Comparison of ENCODE assay signal across 11 cellular contexts in the genomic region with DNA sequence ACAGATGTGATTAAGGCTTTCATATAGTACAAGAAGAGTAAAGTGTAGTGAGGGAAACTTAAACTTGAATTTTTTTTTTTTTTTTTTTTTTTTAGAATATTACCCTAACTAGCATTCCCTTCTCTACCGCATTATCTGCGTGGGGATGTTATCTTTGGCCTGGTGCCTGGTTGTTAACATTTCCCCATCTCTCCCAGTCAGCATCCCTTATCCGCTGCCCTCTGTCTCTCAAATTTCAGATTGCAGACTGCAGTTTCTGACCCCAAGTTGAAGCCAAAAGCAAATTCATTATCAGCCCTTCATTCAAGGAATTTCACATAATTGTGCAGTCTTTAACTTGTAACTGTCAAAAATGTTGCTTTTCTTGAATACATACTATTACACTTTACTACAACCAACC.
DNase-seq lines count a peak whose midpoint lies in the region; ATAC-seq and TF ChIP-seq lines count a peak whose summit lies in the region.
"Had no signal": no experiment of that assay in that cellular context is flagged by ENCODE, and none has a peak within 500 bp of the region (broad histone marks: within the 10 kb centered on the region; RNA-seq: fewer than 3 reads in every experiment).

No MANE protein-coding gene starts in this region.

- TF ChIP-seq CTCF in GM12872 (IDR thresholded peaks at IDR 0.05; ENCODE audit: insufficient read depth, low read depth, low read length) (0 out of 3 replicates have a peak, but pooled peaks have one; percentile 23), LNCaP clone FGC (IDR thresholded peaks at IDR 0.05; ENCODE audit: control insufficient read depth, extremely low read depth, insufficient read depth) (peak; percentile 30; the same call in 1 of the 2 replicates), neural crest cell (conservative IDR thresholded peaks at IDR 0.05) (peak; percentile 48)

- H3K9me3 Mint-ChIP-seq in neural crest cell, result no peaks in the 10 kb centered on the region
- H3K9me3 Mint-ChIP-seq: memory B cell had no signal

- no peak overlapping the region for H3K4me3 Mint-ChIP-seq in neural crest cell
- H3K4me3 Mint-ChIP-seq: memory B cell had no signal

- no peak overlapping the region for H3K4me3 ChIP-seq in LNCaP clone FGC (ENCODE audit: low read depth, low read length)

- DNase-seq in LNCaP clone FGC (ENCODE audit: low read depth) (no peak), dermis microvascular lymphatic vessel endothelial cell (ENCODE audit: low read depth in 2 of 2) (peak; percentile 16 to 37), neural crest cell (ENCODE audit: low read depth, low spot score) (peak; percentile 10), NCI-H2029 (lab: John Stamatoyannopoulos, UW) (no peak)
- no peak for DNase-seq in stimulated activated CD4-positive, alpha-beta T cell treated with anti-CD3 and anti-CD28 coated beads, Interleukin-4, amount 100 ng/mL, for 24 hours
- DNase-seq: activated CD4-positive, alpha-beta T cell treated with anti-CD3 and anti-CD28 coated beads, Interleukin-2, amount 50 U/mL, for 48 hours; cortex of kidney; NCI-H187 had no signal

- H3K4me1 Mint-ChIP-seq in neural crest cell, result no peaks in the 10 kb centered on the region
- H3K4me1 Mint-ChIP-seq: memory B cell had no signal

- H3K36me3 Mint-ChIP-seq in neural crest cell (ENCODE audit: low read depth), result no peaks in the 10 kb centered on the region
- H3K36me3 Mint-ChIP-seq: memory B cell had no signal

- no peak overlapping the region for H3K27ac Mint-ChIP-seq in neural crest cell (ENCODE audit: unreplicated experiment)
- H3K27ac Mint-ChIP-seq: memory B cell had no signal

- ATAC-seq in GM21576 (IDR thresholded peaks at IDR 0.05; ENCODE audit: unreplicated experiment), result no peak

- H3K27me3 Mint-ChIP-seq in neural crest cell (ENCODE audit: low read depth), result no peaks in the 10 kb centered on the region
- H3K27me3 Mint-ChIP-seq: memory B cell had no signal

Comparison
In these comparisons a context has a peak if more than half of its experiments do, and no peak if none do; other contexts are left out.
1. DNase-seq: peak in dermis microvascular lymphatic vessel endothelial cell (2 of 2) and neural crest cell (single experiment); none in LNCaP clone FGC (single experiment), stimulated activated CD4-positive, alpha-beta T cell treated with anti-CD3 and anti-CD28 coated beads, Interleukin-4, amount 100 ng/mL, for 24 hours (single experiment) and NCI-H2029 (single experiment).
2. Peak in every context shown above with its lines, with median percentiles within 50 percentile points of each other: CTCF ChIP-seq.